23 cellular contexts compared by ENCODE assay signal in genomic region chr1:29538586-29538985, GRCh38.
A peak's percentile ranks its signal among the peaks of the same experiment; 100 is the strongest.
DNase-seq lines count a peak whose midpoint lies in the region; ATAC-seq and TF ChIP-seq lines count a peak whose summit lies in the region.
"Had no signal": no experiment of that assay in that cellular context is flagged by ENCODE, and none has a peak within 500 bp of the region (broad histone marks: within the 10 kb centered on the region; RNA-seq: fewer than 3 reads in every experiment).

No MANE protein-coding gene starts in this region.

- intact Hi-C loops in activated naive CD4-positive, alpha-beta T cell treated with anti-CD3 and anti-CD28 coated beads for 36 hours (cut with micrococcal nuclease) = no loop called here
- intact Hi-C loops in spleen (cut with DNase I; ENCODE audit: low total_unique reads) = no loop called here

- TF ChIP-seq CTCF in endodermal cell (conservative IDR thresholded peaks at IDR 0.05) (no peak), spleen (IDR thresholded peaks at IDR 0.05 in 8 of 11, conservative IDR thresholded peaks at IDR 0.05 in 3 of 11) (no peak)

- H3K27me3 ChIP-seq in endodermal cell (ENCODE audit: control insufficient read depth, insufficient read depth, low read length, poor library complexity, severe bottlenecking) = peaks cover 9% of the 10 kb centered on the region
- peaks cover 0 to 15% (median 0%) of the 10 kb centered on the region in 7 donors for H3K27me3 ChIP-seq in spleen (replicated peaks in 1 of 7)
- H3K27me3 ChIP-seq: BE2C; BLaER1 treated with 17β-estradiol and CSF1 and Interleukin-3, amounts not matched to agents 10 nM and 100 nM had no signal

- no peak for TF ChIP-seq POLR2A in spleen (IDR thresholded peaks at IDR 0.05)

- H3K4me3 Mint-ChIP-seq in activated naive CD4-positive, alpha-beta T cell treated with anti-CD3 and anti-CD28 coated beads, Interleukin-2, amount 10 ng/mL, durations not matched to agents 7 days and 5 days = no peak overlapping the region
- no peak overlapping the region for H3K4me3 Mint-ChIP-seq in activated naive CD4-positive, alpha-beta T cell treated with anti-CD3 and anti-CD28 coated beads for 36 hours
- H3K4me3 Mint-ChIP-seq in endodermal cell = no peak overlapping the region
- H3K4me3 Mint-ChIP-seq: CD14-positive monocyte; CD4-positive, alpha-beta T cell; CD8-positive, alpha-beta memory T cell; GM23338 had no signal

- H3K4me1 ChIP-seq in endodermal cell (ENCODE audit: control insufficient read depth, insufficient read depth, low read length) (no peaks in the 10 kb centered on the region), spleen (no peaks in the 10 kb centered on the region)
- H3K4me1 ChIP-seq: A549, BE2C, HAP-1 had no signal

- H3K27ac ChIP-seq in endodermal cell (ENCODE audit: low read depth, low read length) (no peak overlapping the region), spleen (no peak overlapping the region)
- H3K27ac ChIP-seq: 22Rv1; A549; BLaER1 treated with 17β-estradiol and CSF1 and Interleukin-3, amounts not matched to agents 10 nM and 100 nM had no signal

- no peaks in the 10 kb centered on the region for H3K9me3 Mint-ChIP-seq in activated naive CD4-positive, alpha-beta T cell treated with anti-CD3 and anti-CD28 coated beads, Interleukin-2, amount 10 ng/mL, durations not matched to agents 7 days and 5 days
- peaks cover 4% of the 10 kb centered on the region for H3K9me3 Mint-ChIP-seq in activated naive CD4-positive, alpha-beta T cell treated with anti-CD3 and anti-CD28 coated beads for 36 hours
- H3K9me3 Mint-ChIP-seq in endodermal cell = peaks cover 2% of the 10 kb centered on the region
- H3K9me3 Mint-ChIP-seq: CD4-positive, alpha-beta T cell; GM23338 had no signal

- DNase-seq in activated naive CD4-positive, alpha-beta T cell treated with anti-CD3 and anti-CD28 coated beads, Interleukin-2, amount 10 ng/mL, durations not matched to agents 7 days and 5 days = no peak
- DNase-seq in activated naive CD4-positive, alpha-beta T cell treated with anti-CD3 and anti-CD28 coated beads for 36 hours = no peak
- DNase-seq in endodermal cell = peak; percentile 34
- peak; percentile 14 for DNase-seq in spleen
- no peak for DNase-seq in HEK293T (ENCODE audit: extremely low spot score)
- DNase-seq in stimulated activated CD4-positive, alpha-beta T cell treated with anti-CD3 and anti-CD28 coated beads, Interleukin-12 subunit alpha, Interleukin-12 subunit beta, amount 100 ng/mL, for 4 hours = no peak
- DNase-seq: ACHN; AML-193; BE2C; CD4-positive, alpha-beta T cell; DMS 273 treated with DMSO at 0.1 percent for 48 hours; DMS79; EL; GDM1 had no signal

- WGBS in endodermal cell (ENCODE audit: insufficient coverage in 1 of 2, insufficient read length in 1 of 2), 2 experiments = 87 to 88% methylated on average over 3 of the region's 3 CpGs
- 65 to 80% (median 67%) methylated on average over 3 of the region's 3 CpGs for WGBS in spleen, 5 donors

- H3K36me3 Mint-ChIP-seq in activated naive CD4-positive, alpha-beta T cell treated with anti-CD3 and anti-CD28 coated beads, Interleukin-2, amount 10 ng/mL, durations not matched to agents 7 days and 5 days = no peaks in the 10 kb centered on the region
- H3K36me3 Mint-ChIP-seq in activated naive CD4-positive, alpha-beta T cell treated with anti-CD3 and anti-CD28 coated beads for 36 hours (ENCODE audit: low read depth) = no peaks in the 10 kb centered on the region
- H3K36me3 Mint-ChIP-seq in endodermal cell (ENCODE audit: low read depth) = no peaks in the 10 kb centered on the region
- H3K36me3 Mint-ChIP-seq: CD14-positive monocyte had no signal

- no peak for ATAC-seq in HG03432 (IDR thresholded peaks at IDR 0.05; ENCODE audit: unreplicated experiment)
- ATAC-seq: A549, GM12878, GM23338 had no signal

- peaks cover 8% of the 10 kb centered on the region for H3K27me3 Mint-ChIP-seq in activated naive CD4-positive, alpha-beta T cell treated with anti-CD3 and anti-CD28 coated beads, Interleukin-2, amount 10 ng/mL, durations not matched to agents 7 days and 5 days
- H3K27me3 Mint-ChIP-seq in activated naive CD4-positive, alpha-beta T cell treated with anti-CD3 and anti-CD28 coated beads for 36 hours (ENCODE audit: low read depth) = no peaks in the 10 kb centered on the region
- peaks cover 6% of the 10 kb centered on the region for H3K27me3 Mint-ChIP-seq in endodermal cell (ENCODE audit: insufficient read depth)
- H3K27me3 Mint-ChIP-seq: CD4-positive, alpha-beta T cell had no signal

- H3K9me3 ChIP-seq in endodermal cell (ENCODE audit: control insufficient read depth, low read length) = no peaks in the 10 kb centered on the region
- H3K9me3 ChIP-seq in spleen = peaks cover 0 to 8% (median 0%) of the 10 kb centered on the region in 8 donors
- H3K9me3 ChIP-seq: A549, BE2C, HAP-1 had no signal

- H3K4me3 ChIP-seq in endodermal cell (ENCODE audit: low read length) (no peak overlapping the region), spleen (no peak overlapping the region)
- H3K4me3 ChIP-seq: A549; BLaER1 treated with 17β-estradiol and CSF1 and Interleukin-3, amounts not matched to agents 10 nM and 100 nM; GM12878; GM23338; HAP-1 had no signal

- CTCF ChIA-PET in activated naive CD4-positive, alpha-beta T cell treated with anti-CD3 and anti-CD28 coated beads, Interleukin-2, amount 10 ng/mL, durations not matched to agents 7 days and 5 days (lab: Charles Lee) = no interaction called here
- CTCF ChIA-PET in activated naive CD4-positive, alpha-beta T cell treated with anti-CD3 and anti-CD28 coated beads for 36 hours (lab: Charles Lee) = no interaction called here
- CTCF ChIA-PET in HEK293T (lab: Yijun Ruan, JAX) = no interaction called here

- no peaks in the 10 kb centered on the region for H3K36me3 ChIP-seq in endodermal cell (ENCODE audit: control insufficient read depth, insufficient read depth, low read length)
- H3K36me3 ChIP-seq in spleen = no peaks in the 10 kb centered on the region
- H3K36me3 ChIP-seq: BE2C; BLaER1 treated with 17β-estradiol and CSF1 and Interleukin-3, amounts not matched to agents 10 nM and 100 nM; HAP-1 had no signal

- H3K27ac Mint-ChIP-seq in activated naive CD4-positive, alpha-beta T cell treated with anti-CD3 and anti-CD28 coated beads, Interleukin-2, amount 10 ng/mL, durations not matched to agents 7 days and 5 days = peak overlapping the region; percentile 25
- no peak overlapping the region for H3K27ac Mint-ChIP-seq in activated naive CD4-positive, alpha-beta T cell treated with anti-CD3 and anti-CD28 coated beads for 36 hours
- H3K27ac Mint-ChIP-seq in endodermal cell = no peak overlapping the region
- H3K27ac Mint-ChIP-seq: CD4-positive, alpha-beta T cell; CD8-positive, alpha-beta memory T cell; GM23338 had no signal

- POLR2A ChIA-PET in HEK293T (lab: Yijun Ruan, JAX) = no interaction called here

- no peak overlapping the region for H3K9ac ChIP-seq in endodermal cell (ENCODE audit: extremely low read depth, low read length, poor library complexity, severe bottlenecking)
- H3K9ac ChIP-seq: BLaER1 treated with 17β-estradiol and CSF1 and Interleukin-3, amounts not matched to agents 10 nM and 100 nM had no signal

- H3K4me1 Mint-ChIP-seq in activated naive CD4-positive, alpha-beta T cell treated with anti-CD3 and anti-CD28 coated beads, Interleukin-2, amount 10 ng/mL, durations not matched to agents 7 days and 5 days = no peaks in the 10 kb centered on the region
- H3K4me1 Mint-ChIP-seq in activated naive CD4-positive, alpha-beta T cell treated with anti-CD3 and anti-CD28 coated beads for 36 hours (ENCODE audit: low read depth) = no peaks in the 10 kb centered on the region
- H3K4me1 Mint-ChIP-seq in endodermal cell = no peaks in the 10 kb centered on the region
- H3K4me1 Mint-ChIP-seq: CD14-positive monocyte; CD8-positive, alpha-beta memory T cell; GM23338 had no signal

TF ChIP-seq in HEK293T, 16 proteins besides CTCF, POLR2A, EP300 and RAD21:
- no peak for TF ChIP-seq PKNOX1 (IDR thresholded peaks at IDR 0.05)
- TF ChIP-seq FOXA1 (IDR thresholded peaks at IDR 0.05) = no peak
- no peak for TF ChIP-seq TARDBP (IDR thresholded peaks at IDR 0.05)
TF ChIP-seq in HEK293T: peak in this region for 0.

Comparison
In these comparisons a context has a peak if more than half of its experiments do, and no peak if none do; other contexts are left out.
1. DNase-seq: peak in endodermal cell (single experiment) and spleen (single experiment); none in activated naive CD4-positive, alpha-beta T cell treated with anti-CD3 and anti-CD28 coated beads, Interleukin-2, amount 10 ng/mL, durations not matched to agents 7 days and 5 days (single experiment), activated naive CD4-positive, alpha-beta T cell treated with anti-CD3 and anti-CD28 coated beads for 36 hours (single experiment), HEK293T (single experiment) and stimulated activated CD4-positive, alpha-beta T cell treated with anti-CD3 and anti-CD28 coated beads, Interleukin-12 subunit alpha, Interleukin-12 subunit beta, amount 100 ng/mL, for 4 hours (single experiment).